Comparison of ENCODE assay signal across 20 cellular contexts in the genomic region with DNA sequence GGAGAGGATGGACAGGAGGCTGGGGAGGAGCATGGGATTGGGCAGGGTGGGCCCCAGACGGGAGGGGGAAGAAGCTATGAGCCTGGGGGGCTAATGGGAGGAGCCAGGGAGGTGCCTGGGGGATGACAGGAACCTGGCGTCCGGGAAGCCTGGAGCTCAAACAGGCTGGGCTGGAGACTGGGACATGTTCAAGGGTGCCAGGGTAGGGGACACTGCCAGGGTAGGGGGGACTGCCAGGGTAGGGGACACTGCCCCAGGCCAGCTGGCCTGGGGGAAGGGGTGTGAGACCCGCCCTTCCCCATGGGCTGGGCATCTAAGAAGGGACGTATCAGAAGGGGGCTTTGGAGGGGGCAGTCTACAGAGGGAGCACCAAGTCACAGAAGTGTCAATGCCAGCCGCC. TPM values are rescaled to one million over a fixed set of nuclear protein-coding genes. Genes with fewer than 3 reads are reported as not detected.
"Had no signal": no experiment of that assay in that cellular context is flagged by ENCODE, and none has a peak within 500 bp of the region (broad histone marks: within the 10 kb centered on the region; RNA-seq: fewer than 3 reads in every experiment).

No MANE protein-coding gene starts in this region.

- H3K4me3 Mint-ChIP-seq: activated CD4-positive, alpha-beta T cell treated with anti-CD3 and anti-CD28 coated beads, Interleukin-2, amount 10 ng/mL, durations not matched to agents 7 days and 5 days; activated T-cell treated with anti-CD3 and anti-CD28 coated beads, Interleukin-2, amount 50 U/mL, for 72 hours; naive thymus-derived CD4-positive, alpha-beta T cell had no signal

- ATAC-seq: activated naive CD4-positive, alpha-beta T cell treated with anti-CD3 and anti-CD28 coated beads, Interleukin-2, amount 50 U/mL, for 72 hours; activated T-cell treated with anti-CD3 and anti-CD28 coated beads, Interleukin-2, amount 50 U/mL, for 72 hours; naive thymus-derived CD4-positive, alpha-beta T cell had no signal

- H3K36me3 Mint-ChIP-seq: activated naive CD4-positive, alpha-beta T cell treated with anti-CD3 and anti-CD28 coated beads, Interleukin-2, amount 50 U/mL, for 72 hours; brain; naive thymus-derived CD4-positive, alpha-beta T cell had no signal

- H3K9me3 Mint-ChIP-seq: activated CD4-positive, alpha-beta T cell treated with anti-CD3 and anti-CD28 coated beads, Interleukin-2, amount 10 ng/mL, durations not matched to agents 7 days and 5 days; activated naive CD4-positive, alpha-beta T cell treated with anti-CD3 and anti-CD28 coated beads, Interleukin-2, amount 50 U/mL, for 72 hours; activated T-cell treated with anti-CD3 and anti-CD28 coated beads, Interleukin-2, amount 50 U/mL, for 72 hours; naive thymus-derived CD4-positive, alpha-beta T cell had no signal

- H3K9me3 ChIP-seq: sigmoid colon, tibial artery had no signal

- DNase-seq: activated CD4-positive, alpha-beta T cell treated with anti-CD3 and anti-CD28 coated beads, Interleukin-2, amount 10 ng/mL, durations not matched to agents 7 days and 5 days; activated CD8-positive, alpha-beta memory T cell treated with anti-CD3 and anti-CD28 coated beads, Interleukin-2, amount 50 U/mL, for 48 hours; activated gamma-delta T cell; activated T-cell treated with anti-CD3 and anti-CD28 coated beads, Interleukin-2, amount 50 U/mL, for 72 hours; amniotic stem cell; central memory CD4-positive, alpha-beta T cell; glutamatergic neuron; nucleus accumbens; sigmoid colon; stimulated activated CD4-positive, alpha-beta T cell treated with anti-CD3 and anti-CD28 coated beads, Interleukin-2, amount 100 ng/mL, for 24 hours; SW 1271; tibial artery had no signal

- H3K4me1 Mint-ChIP-seq: brain had no signal

- H3K4me1 ChIP-seq: sigmoid colon, tibial artery had no signal

- H3K27me3 ChIP-seq: foreskin keratinocyte, sigmoid colon, tibial artery had no signal

- H3K36me3 ChIP-seq: sigmoid colon, tibial artery had no signal

- H3K4me3 ChIP-seq: coronary artery, sigmoid colon, tibial artery had no signal

- H3K27ac Mint-ChIP-seq: activated CD4-positive, alpha-beta T cell treated with anti-CD3 and anti-CD28 coated beads, Interleukin-2, amount 10 ng/mL, durations not matched to agents 7 days and 5 days; activated T-cell treated with anti-CD3 and anti-CD28 coated beads, Interleukin-2, amount 50 U/mL, for 72 hours; progenitor cell of endocrine pancreas had no signal

RNA-seq across cellular contexts. Expression of a gene that starts 35.2 kb away (rescaled TPM):
- total RNA-seq: progenitor cell of endocrine pancreas had no signal

RNA-seq across cellular contexts. Expression of a gene that starts 59.6 kb away (rescaled TPM):
- total RNA-seq: activated CD4-positive, alpha-beta T cell treated with anti-CD3 and anti-CD28 coated beads, Interleukin-2, amount 10 ng/mL, durations not matched to agents 7 days and 5 days; activated naive CD4-positive, alpha-beta T cell treated with anti-CD3 and anti-CD28 coated beads, Interleukin-2, amount 50 U/mL, for 72 hours; activated T-cell treated with anti-CD3 and anti-CD28 coated beads, Interleukin-2, amount 50 U/mL, for 72 hours; endothelial cell of umbilical vein; foreskin keratinocyte; lung microvascular endothelial cell; progenitor cell of endocrine pancreas; sigmoid colon had no signal
